Comparison of ENCODE assay signal across 16 cellular contexts in the genomic region with DNA sequence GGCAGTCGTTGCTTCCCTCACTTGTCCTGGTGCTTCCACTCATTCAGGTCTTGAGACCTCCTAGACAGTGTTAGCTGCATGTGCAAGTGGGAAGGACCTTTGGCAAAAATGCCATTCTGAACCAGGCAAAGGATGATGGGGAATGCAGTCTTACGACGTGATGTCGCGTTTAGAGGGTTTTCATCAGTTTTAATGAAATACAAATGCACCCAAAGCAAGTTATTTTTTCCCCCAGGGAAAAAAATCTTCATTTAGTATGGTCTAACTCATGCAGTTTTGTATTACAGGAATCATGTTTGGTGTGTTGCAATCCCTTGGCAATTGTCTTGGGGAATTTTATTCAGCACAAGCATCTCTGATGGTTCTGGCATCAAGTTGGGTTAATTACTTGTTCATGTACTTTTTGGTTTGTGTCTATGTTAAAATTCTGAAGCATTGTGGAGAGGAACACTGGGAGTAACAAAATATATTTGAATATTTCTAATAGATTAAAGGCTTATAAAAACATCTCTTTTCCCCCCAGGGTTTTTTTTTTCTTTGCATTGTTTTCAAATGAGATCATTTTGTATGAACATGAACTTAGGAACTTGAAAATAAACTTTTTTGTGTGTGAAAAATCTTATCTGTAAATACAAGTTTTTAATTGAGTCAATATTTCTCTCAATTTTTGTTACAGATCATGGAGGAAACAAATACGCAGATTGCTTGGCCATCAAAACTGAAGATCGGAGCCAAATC.
DNase-seq lines count a peak whose midpoint lies in the region; ATAC-seq and TF ChIP-seq lines count a peak whose summit lies in the region.
"Had no signal": no experiment of that assay in that cellular context is flagged by ENCODE, and none has a peak within 500 bp of the region (broad histone marks: within the 10 kb centered on the region; RNA-seq: fewer than 3 reads in every experiment).

No MANE protein-coding gene starts in this region.

- 64 to 81% (median 74%) methylated on average over 7 of the region's 7 CpGs for WGBS in stomach, 5 donors
- WGBS in thyroid gland, 2 donors, result 70 to 75% methylated on average over 7 of the region's 7 CpGs
- 84% methylated on average over 7 of the region's 7 CpGs for WGBS in smooth muscle cell (ENCODE audit: low lambda C conversion rate)

- no peak overlapping the region for H3K4me2 ChIP-seq in smooth muscle cell

- DNase-seq in HCEC 1CT, result peak; percentile 57
- peak; percentile 12 for DNase-seq in brain pericyte (ENCODE audit: low read depth, low spot score)
- DNase-seq in left ventricle myocardium inferior, result no peak
- DNase-seq in stomach, result no peak
- no peak for DNase-seq in thyroid gland
- no peak for DNase-seq in DMS53 treated with DMSO at 0.1 percent for 48 hours (lab: John Stamatoyannopoulos, UW; ENCODE audit: unreplicated experiment)
- DNase-seq in smooth muscle cell (lab: John Stamatoyannopoulos, UW; ENCODE audit: unreplicated experiment), result no peak
- DNase-seq: activated CD4-positive, alpha-beta T cell treated with anti-CD3 and anti-CD28 coated beads, Interleukin-2, amount 10 ng/mL, durations not matched to agents 7 days and 5 days; activated naive CD4-positive, alpha-beta T cell treated with anti-CD3 and anti-CD28 coated beads, Interleukin-2, amount 50 U/mL, for 16 hours; Calu3; kidney glomerular epithelial cell; NCI-H1417; NCI-H748 treated with DMSO at 0.1 percent for 48 hours; nucleus accumbens had no signal

- H3K79me2 ChIP-seq in smooth muscle cell (ENCODE audit: low read depth), result peaks cover 8% of the 10 kb centered on the region

- intact Hi-C loops in left ventricle myocardium inferior (cut with micrococcal nuclease) (no loop called here), stomach (cut with DNase I; ENCODE audit: low total_unique reads) (no loop called here), thyroid gland (cut with DNase I) (no loop called here)

- TF ChIP-seq POLR2A in stomach (IDR thresholded peaks at IDR 0.05), result no peak
- no peak for TF ChIP-seq POLR2A in thyroid gland (IDR thresholded peaks at IDR 0.05)

- peaks cover 19% of the 10 kb centered on the region for H4K20me1 ChIP-seq in smooth muscle cell (ENCODE audit: low read depth)

- ATAC-seq in HG03571 (IDR thresholded peaks at IDR 0.05; ENCODE audit: unreplicated experiment), result no peak
- ATAC-seq: GM12878 had no signal

- H3K4me3 ChIP-seq in left ventricle myocardium inferior, result no peak overlapping the region
- H3K4me3 ChIP-seq in stomach, result no peak overlapping the region
- H3K4me3 ChIP-seq in thyroid gland (replicated peaks in 1 of 3), result no peak overlapping the region
- H3K4me3 ChIP-seq in smooth muscle cell, result no peak overlapping the region
- H3K4me3 ChIP-seq: GM12878 had no signal

- no peak overlapping the region for H2AFZ ChIP-seq in smooth muscle cell (ENCODE audit: low read depth)

- no peaks in the 10 kb centered on the region for H3K27me3 ChIP-seq in left ventricle myocardium inferior (ENCODE audit: low read depth)
- no peaks in the 10 kb centered on the region for H3K27me3 ChIP-seq in stomach
- no peaks in the 10 kb centered on the region for H3K27me3 ChIP-seq in thyroid gland
- H3K27me3 ChIP-seq in smooth muscle cell (ENCODE audit: low read depth), result no peaks in the 10 kb centered on the region

- H3K36me3 ChIP-seq in left ventricle myocardium inferior (no peaks in the 10 kb centered on the region), stomach (no peaks in the 10 kb centered on the region), thyroid gland (no peaks in the 10 kb centered on the region), smooth muscle cell (ENCODE audit: low read depth) (no peaks in the 10 kb centered on the region)

- peaks cover 10% of the 10 kb centered on the region for H3K9me3 ChIP-seq in left ventricle myocardium inferior (replicated peaks)
- H3K9me3 ChIP-seq in stomach, result no peaks in the 10 kb centered on the region
- H3K9me3 ChIP-seq in thyroid gland, result no peaks in the 10 kb centered on the region
- no peaks in the 10 kb centered on the region for H3K9me3 ChIP-seq in smooth muscle cell (replicated peaks; ENCODE audit: low read depth)

- H3F3A ChIP-seq in smooth muscle cell (ENCODE audit: low read depth), result no peaks in the 10 kb centered on the region

- TF ChIP-seq EP300 in stomach (IDR thresholded peaks at IDR 0.05), result no peak

- no peak for TF ChIP-seq CTCF in left ventricle myocardium inferior (IDR thresholded peaks at IDR 0.05; ENCODE audit: borderline replicate concordance)
- TF ChIP-seq CTCF in stomach (IDR thresholded peaks at IDR 0.05), result no peak
- no peak for TF ChIP-seq CTCF in thyroid gland (IDR thresholded peaks at IDR 0.05)
- no peak for TF ChIP-seq CTCF in smooth muscle cell (IDR thresholded peaks at IDR 0.05; ENCODE audit: borderline replicate concordance, insufficient read depth, poor library complexity, severe bottlenecking)

- H3K27ac ChIP-seq in left ventricle myocardium inferior (replicated peaks) (peak overlapping the region; percentile 50), stomach (peak overlapping the region in 3 of 5 donors; percentile 9 to 44 (median 9)), thyroid gland (no peak overlapping the region), smooth muscle cell (ENCODE audit: low read depth) (no peak overlapping the region)

- no peaks in the 10 kb centered on the region for H3K4me1 ChIP-seq in left ventricle myocardium inferior
- H3K4me1 ChIP-seq in stomach, result peaks cover 0 to 5% (median 0%) of the 10 kb centered on the region in 4 donors
- no peaks in the 10 kb centered on the region for H3K4me1 ChIP-seq in thyroid gland
- no peaks in the 10 kb centered on the region for H3K4me1 ChIP-seq in smooth muscle cell (ENCODE audit: low read depth)

- H3K9ac ChIP-seq in smooth muscle cell (ENCODE audit: low read depth), result no peak overlapping the region

Comparison
In these comparisons a context has a peak if more than half of its experiments do, and no peak if none do; other contexts are left out.
1. DNase-seq: peak in HCEC 1CT (single experiment) and brain pericyte (single experiment); none in left ventricle myocardium inferior (single experiment), stomach (single experiment), thyroid gland (0 of 2), DMS53 treated with DMSO at 0.1 percent for 48 hours (single experiment) and smooth muscle cell (single experiment).
2. H3K27ac ChIP-seq: peak in left ventricle myocardium inferior (single experiment) and stomach (3 of 5); none in thyroid gland (0 of 3) and smooth muscle cell (single experiment).